13 cellular contexts compared by ENCODE assay signal in genomic region chr3:186653079-186653710, GRCh38.
A peak's percentile ranks its signal among the peaks of the same experiment; 100 is the strongest.
DNase-seq lines count a peak whose midpoint lies in the region; ATAC-seq lines count a peak whose summit lies in the region.
"Had no signal": no experiment of that assay in that cellular context is flagged by ENCODE, and none has a peak within 500 bp of the region (broad histone marks: within the 10 kb centered on the region; RNA-seq: fewer than 3 reads in every experiment).

No MANE protein-coding gene starts in this region.

- ATAC-seq in GM18868 (IDR thresholded peaks at IDR 0.05; ENCODE audit: unreplicated experiment) (peak; percentile 94), GM21723 (IDR thresholded peaks at IDR 0.05; ENCODE audit: unreplicated experiment) (peak; percentile 98), HG03378 (IDR thresholded peaks at IDR 0.05; ENCODE audit: unreplicated experiment) (peak; percentile 91)

- peak; percentile 77 for DNase-seq in germinal center (ENCODE audit: low spot score)
- no peak for DNase-seq in DMS53 treated with DMSO at 0.1 percent for 48 hours (lab: John Stamatoyannopoulos, UW; ENCODE audit: unreplicated experiment)
- DNase-seq in activated CD4-positive, alpha-beta T cell treated with anti-CD3 and anti-CD28 coated beads for 1 hour = no peak
- DNase-seq in activated T-cell treated with anti-CD3 and anti-CD28 coated beads, Interleukin-2, amount 50 U/mL, for 1 hour = no peak
- DNase-seq in NCI-H1048 (lab: John Stamatoyannopoulos, UW) = no peak
- DNase-seq: activated naive CD4-positive, alpha-beta T cell treated with anti-CD3 and anti-CD28 coated beads for 36 hours; NCI-H524 treated with DMSO at 0.1 percent for 48 hours; ovary; T-helper 9 cell; upper lobe of right lung had no signal
